Comparison of ENCODE assay signal across 25 cellular contexts in the genomic region with DNA sequence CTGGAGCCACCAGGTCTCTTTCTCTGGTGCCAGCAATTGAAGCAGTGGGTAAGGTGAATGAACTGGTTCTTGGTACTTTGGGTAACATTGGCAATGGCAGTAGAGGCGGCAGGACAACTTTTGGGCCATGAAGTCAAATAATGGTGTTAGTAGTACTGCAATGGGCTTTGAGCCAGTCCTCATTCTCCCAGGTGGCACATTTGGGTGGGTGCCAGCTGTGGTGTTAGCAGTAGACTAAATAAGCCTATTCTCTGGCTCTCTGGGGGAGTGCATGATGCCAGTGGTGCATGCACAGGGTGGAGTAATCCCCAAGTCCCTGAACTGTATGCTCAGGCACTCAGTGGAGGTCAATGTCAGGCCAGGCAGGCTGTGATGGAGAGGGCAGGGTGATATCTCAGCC.
"Had no signal": no experiment of that assay in that cellular context is flagged by ENCODE, and none has a peak within 500 bp of the region (broad histone marks: within the 10 kb centered on the region; RNA-seq: fewer than 3 reads in every experiment).

No MANE protein-coding gene starts in this region.

- H3K27me3 ChIP-seq: body of pancreas, breast epithelium, SJSA1 had no signal

- DNase-seq: activated CD4-positive, alpha-beta T cell treated with anti-CD3 and anti-CD28 coated beads, Interleukin-2, amount 10 ng/mL, durations not matched to agents 24 days and 14 days; activated CD4-positive, alpha-beta T cell treated with anti-CD3 and anti-CD28 coated beads, Interleukin-2, amount 50 U/mL, for 4 hours; activated CD8-positive, alpha-beta T cell treated with anti-CD3 and anti-CD28 coated beads for 36 hours; activated gamma-delta T cell; activated naive CD4-positive, alpha-beta T cell treated with Interleukin-2 at 50 U/mL for 16 hours; activated naive CD8-positive, alpha-beta T cell treated with anti-CD3 and anti-CD28 coated beads, Interleukin-2, amount 10 ng/mL, durations not matched to agents 7 days and 5 days; activated T-cell treated with anti-CD3 and anti-CD28 coated beads, Interleukin-2, amount 50 U/mL, for 1 hour; MM.1S; MV-4-11; NCI-H1092; NCI-H1417 treated with DMSO at 0.1 percent for 48 hours; NCI-H1694; NCI-H1930; NCI-H2107; NCI-H226; NCI-H510A; NCI-H526; NCI-H774; SHP77 treated with DMSO at 0.1 percent for 48 hours; SK-N-SH had no signal

- H3K9me3 ChIP-seq: body of pancreas had no signal

- ATAC-seq: activated CD8-positive, alpha-beta T cell treated with anti-CD3 and anti-CD28 coated beads for 36 hours; body of pancreas; Panc1 had no signal

- H3K36me3 ChIP-seq: breast epithelium, SJSA1 had no signal

- H3K4me3 ChIP-seq: body of pancreas, breast epithelium, SJSA1 had no signal

- H3K4me1 ChIP-seq: body of pancreas, breast epithelium, SJSA1 had no signal

- H3K27ac ChIP-seq: body of pancreas, breast epithelium, KMS-11, SJSA1 had no signal
